ENCODE assay signal across 1 cellular context in genomic region chr6:107666084-107666981, GRCh38.
A peak's percentile ranks its signal among the peaks of the same experiment; 100 is the strongest.
TF ChIP-seq lines count a peak whose summit lies in the region.

No MANE protein-coding gene starts in this region.

TF ChIP-seq in HepG2, 621 proteins besides CTCF, POLR2A, EP300 and RAD21 (continued from another document and continues in another):
- TF ChIP-seq, protein P1, sequence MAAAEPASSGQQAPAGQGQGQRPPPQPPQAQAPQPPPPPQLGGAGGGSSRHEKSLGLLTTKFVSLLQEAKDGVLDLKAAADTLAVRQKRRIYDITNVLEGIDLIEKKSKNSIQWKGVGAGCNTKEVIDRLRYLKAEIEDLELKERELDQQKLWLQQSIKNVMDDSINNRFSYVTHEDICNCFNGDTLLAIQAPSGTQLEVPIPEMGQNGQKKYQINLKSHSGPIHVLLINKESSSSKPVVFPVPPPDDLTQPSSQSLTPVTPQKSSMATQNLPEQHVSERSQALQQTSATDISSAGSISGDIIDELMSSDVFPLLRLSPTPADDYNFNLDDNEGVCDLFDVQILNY (CRISPR knock-in tag; conservative IDR thresholded peaks at IDR 0.05): no peak
- TF ChIP-seq ZNF546 (CRISPR knock-in tag; conservative IDR thresholded peaks at IDR 0.05) (no peak), SRSF9 (IDR thresholded peaks at IDR 0.05; ENCODE audit: borderline replicate concordance, insufficient read depth, low read depth, low read length, poor library complexity, severe bottlenecking) (no peak), ZBTB7B (CRISPR knock-in tag; IDR thresholded peaks at IDR 0.05) (no peak), FOXA1 (IDR thresholded peaks at IDR 0.05) (no peak), FOXA1 (CRISPR knock-in tag; IDR thresholded peaks at IDR 0.05) (peak; percentile 88), SAP130 (CRISPR knock-in tag; IDR thresholded peaks at IDR 0.05; ENCODE audit: low read depth) (peak; percentile 51; the same call in 1 of the 2 replicates), ADNP (CRISPR knock-in tag; IDR thresholded peaks at IDR 0.05) (no peak), MED8 (CRISPR knock-in tag; IDR thresholded peaks at IDR 0.05; ENCODE audit: insufficient replicate concordance) (no peak), SP4 (CRISPR knock-in tag; IDR thresholded peaks at IDR 0.05) (no peak), ZNF629 (CRISPR knock-in tag; conservative IDR thresholded peaks at IDR 0.05) (no peak), IKZF1 (IDR thresholded peaks at IDR 0.05) (no peak), SNAPC2 (CRISPR knock-in tag; IDR thresholded peaks at IDR 0.05) (no peak), ATF5 (CRISPR knock-in tag; IDR thresholded peaks at IDR 0.05; ENCODE audit: low read depth) (no peak), IRX3 (CRISPR knock-in tag; IDR thresholded peaks at IDR 0.05; ENCODE audit: borderline replicate concordance, low read depth) (no peak), ZBTB20 (CRISPR knock-in tag; IDR thresholded peaks at IDR 0.05; ENCODE audit: borderline replicate concordance, low read depth) (no peak), NAIF1 (CRISPR knock-in tag; IDR thresholded peaks at IDR 0.05; ENCODE audit: borderline replicate concordance) (no peak), ZFP62 (CRISPR knock-in tag; IDR thresholded peaks at IDR 0.05) (no peak), CHD2 (IDR thresholded peaks at IDR 0.05; ENCODE audit: low read depth, low read length) (no peak), CEBPB (IDR thresholded peaks at IDR 0.05; ENCODE audit: borderline replicate concordance, low read depth, low read length) (no peak), ZKSCAN8 (CRISPR knock-in tag; IDR thresholded peaks at IDR 0.05; ENCODE audit: borderline replicate concordance) (no peak), ZFYVE20 (CRISPR knock-in tag; IDR thresholded peaks at IDR 0.05; ENCODE audit: borderline replicate concordance, low read depth) (no peak), REL (CRISPR knock-in tag; conservative IDR thresholded peaks at IDR 0.05) (no peak), ETV6 (CRISPR knock-in tag; conservative IDR thresholded peaks at IDR 0.05) (no peak), ZNF7 (CRISPR knock-in tag; IDR thresholded peaks at IDR 0.05) (no peak), ZNF841 (CRISPR knock-in tag; IDR thresholded peaks at IDR 0.05; ENCODE audit: borderline replicate concordance) (no peak), MED1 (CRISPR knock-in tag; IDR thresholded peaks at IDR 0.05) (0 out of 2 replicates have a peak, but pooled peaks have one; percentile 28), ZNF224 (CRISPR knock-in tag; IDR thresholded peaks at IDR 0.05) (no peak), ZNF772 (CRISPR knock-in tag; IDR thresholded peaks at IDR 0.05) (no peak), HMG20B (CRISPR knock-in tag; conservative IDR thresholded peaks at IDR 0.05) (peak; percentile 68; the same call in 1 of the 2 replicates), ZNF484 (CRISPR knock-in tag; IDR thresholded peaks at IDR 0.05; ENCODE audit: borderline replicate concordance, low read depth) (no peak), ZNF724P (CRISPR knock-in tag; IDR thresholded peaks at IDR 0.05; ENCODE audit: borderline replicate concordance) (no peak)
- TF ChIP-seq, protein P2, sequence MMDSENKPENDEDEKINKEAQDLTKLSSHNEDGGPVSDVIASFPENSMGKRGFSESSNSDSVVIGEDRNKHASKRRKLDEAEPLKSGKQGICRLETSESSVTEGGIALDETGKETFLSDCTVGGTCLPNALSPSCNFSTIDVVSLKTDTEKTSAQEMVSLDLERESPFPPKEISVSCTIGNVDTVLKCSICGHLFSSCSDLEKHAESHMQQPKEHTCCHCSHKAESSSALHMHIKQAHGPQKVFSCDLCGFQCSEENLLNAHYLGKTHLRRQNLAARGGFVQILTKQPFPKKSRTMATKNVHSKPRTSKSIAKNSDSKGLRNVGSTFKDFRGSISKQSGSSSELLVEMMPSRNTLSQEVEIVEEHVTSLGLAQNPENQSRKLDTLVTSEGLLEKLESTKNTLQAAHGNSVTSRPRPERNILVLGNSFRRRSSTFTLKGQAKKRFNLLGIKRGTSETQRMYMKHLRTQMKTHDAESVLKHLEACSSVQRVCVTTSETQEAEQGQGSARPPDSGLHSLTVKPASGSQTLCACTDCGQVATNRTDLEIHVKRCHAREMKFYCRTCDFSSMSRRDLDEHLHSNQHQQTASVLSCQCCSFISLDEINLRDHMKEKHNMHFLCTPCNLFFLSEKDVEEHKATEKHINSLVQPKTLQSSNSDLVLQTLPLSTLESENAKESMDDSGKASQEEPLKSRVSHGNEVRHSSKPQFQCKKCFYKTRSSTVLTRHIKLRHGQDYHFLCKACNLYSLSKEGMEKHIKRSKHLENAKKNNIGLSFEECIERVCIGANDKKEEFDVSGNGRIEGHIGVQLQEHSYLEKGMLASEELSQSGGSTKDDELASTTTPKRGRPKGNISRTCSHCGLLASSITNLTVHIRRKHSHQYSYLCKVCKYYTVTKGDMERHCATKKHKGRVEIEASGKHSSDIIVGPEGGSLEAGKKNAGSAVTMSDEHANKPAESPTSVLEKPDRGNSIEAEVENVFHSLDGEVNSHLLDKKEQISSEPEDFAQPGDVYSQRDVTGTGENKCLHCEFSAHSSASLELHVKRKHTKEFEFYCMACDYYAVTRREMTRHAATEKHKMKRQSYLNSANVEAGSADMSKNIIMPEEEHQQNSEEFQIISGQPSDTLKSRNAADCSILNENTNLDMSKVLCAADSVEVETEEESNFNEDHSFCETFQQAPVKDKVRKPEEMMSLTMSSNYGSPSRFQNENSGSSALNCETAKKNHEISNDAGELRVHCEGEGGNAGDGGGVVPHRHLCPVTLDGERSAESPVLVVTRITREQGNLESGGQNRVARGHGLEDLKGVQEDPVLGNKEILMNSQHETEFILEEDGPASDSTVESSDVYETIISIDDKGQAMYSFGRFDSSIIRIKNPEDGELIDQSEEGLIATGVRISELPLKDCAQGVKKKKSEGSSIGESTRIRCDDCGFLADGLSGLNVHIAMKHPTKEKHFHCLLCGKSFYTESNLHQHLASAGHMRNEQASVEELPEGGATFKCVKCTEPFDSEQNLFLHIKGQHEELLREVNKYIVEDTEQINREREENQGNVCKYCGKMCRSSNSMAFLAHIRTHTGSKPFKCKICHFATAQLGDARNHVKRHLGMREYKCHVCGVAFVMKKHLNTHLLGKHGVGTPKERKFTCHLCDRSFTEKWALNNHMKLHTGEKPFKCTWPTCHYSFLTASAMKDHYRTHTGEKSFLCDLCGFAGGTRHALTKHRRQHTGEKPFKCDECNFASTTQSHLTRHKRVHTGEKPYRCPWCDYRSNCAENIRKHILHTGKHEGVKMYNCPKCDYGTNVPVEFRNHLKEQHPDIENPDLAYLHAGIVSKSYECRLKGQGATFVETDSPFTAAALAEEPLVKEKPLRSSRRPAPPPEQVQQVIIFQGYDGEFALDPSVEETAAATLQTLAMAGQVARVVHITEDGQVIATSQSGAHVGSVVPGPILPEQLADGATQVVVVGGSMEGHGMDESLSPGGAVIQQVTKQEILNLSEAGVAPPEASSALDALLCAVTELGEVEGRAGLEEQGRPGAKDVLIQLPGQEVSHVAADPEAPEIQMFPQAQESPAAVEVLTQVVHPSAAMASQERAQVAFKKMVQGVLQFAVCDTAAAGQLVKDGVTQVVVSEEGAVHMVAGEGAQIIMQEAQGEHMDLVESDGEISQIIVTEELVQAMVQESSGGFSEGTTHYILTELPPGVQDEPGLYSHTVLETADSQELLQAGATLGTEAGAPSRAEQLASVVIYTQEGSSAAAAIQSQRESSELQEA (CRISPR knock-in tag; IDR thresholded peaks at IDR 0.05; ENCODE audit: not compliant biosample characterization): no peak
- TF ChIP-seq, protein P3, sequence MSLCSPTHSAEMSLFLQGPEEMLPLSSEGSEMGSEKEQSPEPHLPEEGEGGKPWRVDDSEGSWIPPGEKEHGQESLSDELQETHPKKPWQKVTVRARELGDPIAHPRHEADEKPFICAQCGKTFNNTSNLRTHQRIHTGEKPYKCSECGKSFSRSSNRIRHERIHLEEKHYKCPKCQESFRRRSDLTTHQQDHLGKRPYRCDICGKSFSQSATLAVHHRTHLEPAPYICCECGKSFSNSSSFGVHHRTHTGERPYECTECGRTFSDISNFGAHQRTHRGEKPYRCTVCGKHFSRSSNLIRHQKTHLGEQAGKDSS (CRISPR knock-in tag; IDR thresholded peaks at IDR 0.05; ENCODE audit: borderline replicate concordance, low read depth): no peak
- TF ChIP-seq, protein P4, sequence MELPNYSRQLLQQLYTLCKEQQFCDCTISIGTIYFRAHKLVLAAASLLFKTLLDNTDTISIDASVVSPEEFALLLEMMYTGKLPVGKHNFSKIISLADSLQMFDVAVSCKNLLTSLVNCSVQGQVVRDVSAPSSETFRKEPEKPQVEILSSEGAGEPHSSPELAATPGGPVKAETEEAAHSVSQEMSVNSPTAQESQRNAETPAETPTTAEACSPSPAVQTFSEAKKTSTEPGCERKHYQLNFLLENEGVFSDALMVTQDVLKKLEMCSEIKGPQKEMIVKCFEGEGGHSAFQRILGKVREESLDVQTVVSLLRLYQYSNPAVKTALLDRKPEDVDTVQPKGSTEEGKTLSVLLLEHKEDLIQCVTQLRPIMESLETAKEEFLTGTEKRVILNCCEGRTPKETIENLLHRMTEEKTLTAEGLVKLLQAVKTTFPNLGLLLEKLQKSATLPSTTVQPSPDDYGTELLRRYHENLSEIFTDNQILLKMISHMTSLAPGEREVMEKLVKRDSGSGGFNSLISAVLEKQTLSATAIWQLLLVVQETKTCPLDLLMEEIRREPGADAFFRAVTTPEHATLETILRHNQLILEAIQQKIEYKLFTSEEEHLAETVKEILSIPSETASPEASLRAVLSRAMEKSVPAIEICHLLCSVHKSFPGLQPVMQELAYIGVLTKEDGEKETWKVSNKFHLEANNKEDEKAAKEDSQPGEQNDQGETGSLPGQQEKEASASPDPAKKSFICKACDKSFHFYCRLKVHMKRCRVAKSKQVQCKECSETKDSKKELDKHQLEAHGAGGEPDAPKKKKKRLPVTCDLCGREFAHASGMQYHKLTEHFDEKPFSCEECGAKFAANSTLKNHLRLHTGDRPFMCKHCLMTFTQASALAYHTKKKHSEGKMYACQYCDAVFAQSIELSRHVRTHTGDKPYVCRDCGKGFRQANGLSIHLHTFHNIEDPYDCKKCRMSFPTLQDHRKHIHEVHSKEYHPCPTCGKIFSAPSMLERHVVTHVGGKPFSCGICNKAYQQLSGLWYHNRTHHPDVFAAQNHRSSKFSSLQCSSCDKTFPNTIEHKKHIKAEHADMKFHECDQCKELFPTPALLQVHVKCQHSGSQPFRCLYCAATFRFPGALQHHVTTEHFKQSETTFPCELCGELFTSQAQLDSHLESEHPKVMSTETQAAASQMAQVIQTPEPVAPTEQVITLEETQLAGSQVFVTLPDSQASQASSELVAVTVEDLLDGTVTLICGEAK (IDR thresholded peaks at IDR 0.05): no peak
- TF ChIP-seq, protein P4 (CRISPR knock-in tag; IDR thresholded peaks at IDR 0.05): no peak
- TF ChIP-seq, protein P5, sequence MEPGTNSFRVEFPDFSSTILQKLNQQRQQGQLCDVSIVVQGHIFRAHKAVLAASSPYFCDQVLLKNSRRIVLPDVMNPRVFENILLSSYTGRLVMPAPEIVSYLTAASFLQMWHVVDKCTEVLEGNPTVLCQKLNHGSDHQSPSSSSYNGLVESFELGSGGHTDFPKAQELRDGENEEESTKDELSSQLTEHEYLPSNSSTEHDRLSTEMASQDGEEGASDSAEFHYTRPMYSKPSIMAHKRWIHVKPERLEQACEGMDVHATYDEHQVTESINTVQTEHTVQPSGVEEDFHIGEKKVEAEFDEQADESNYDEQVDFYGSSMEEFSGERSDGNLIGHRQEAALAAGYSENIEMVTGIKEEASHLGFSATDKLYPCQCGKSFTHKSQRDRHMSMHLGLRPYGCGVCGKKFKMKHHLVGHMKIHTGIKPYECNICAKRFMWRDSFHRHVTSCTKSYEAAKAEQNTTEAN (CRISPR knock-in tag; conservative IDR thresholded peaks at IDR 0.05): no peak
- TF ChIP-seq, protein P6, sequence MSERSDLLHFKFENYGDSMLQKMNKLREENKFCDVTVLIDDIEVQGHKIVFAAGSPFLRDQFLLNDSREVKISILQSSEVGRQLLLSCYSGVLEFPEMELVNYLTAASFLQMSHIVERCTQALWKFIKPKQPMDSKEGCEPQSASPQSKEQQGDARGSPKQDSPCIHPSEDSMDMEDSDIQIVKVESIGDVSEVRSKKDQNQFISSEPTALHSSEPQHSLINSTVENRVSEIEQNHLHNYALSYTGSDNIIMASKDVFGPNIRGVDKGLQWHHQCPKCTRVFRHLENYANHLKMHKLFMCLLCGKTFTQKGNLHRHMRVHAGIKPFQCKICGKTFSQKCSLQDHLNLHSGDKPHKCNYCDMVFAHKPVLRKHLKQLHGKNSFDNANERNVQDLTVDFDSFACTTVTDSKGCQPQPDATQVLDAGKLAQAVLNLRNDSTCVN (CRISPR knock-in tag; IDR thresholded peaks at IDR 0.05; ENCODE audit: borderline replicate concordance): peak; percentile 37; the same call in 1 of the 2 replicates
